Comparison of ENCODE assay signal across 8 cellular contexts in genomic region chr14:103333754-103334643, GRCh38. TPM values are rescaled to one million over a fixed set of nuclear protein-coding genes. Genes with fewer than 3 reads are reported as not detected.
A peak's percentile ranks its signal among the peaks of the same experiment; 100 is the strongest.
DNase-seq lines count a peak whose midpoint lies in the region; ATAC-seq, FAIRE-seq and TF ChIP-seq lines count a peak whose summit lies in the region.

EIF5 (plus strand) TSS chr14:103334237; CDS start chr14:103335861, 1,624 bp downstream.

- peaks cover 6% of the 10 kb centered on the region; the same call in 1 of the 2 replicates for H3K4me1 ChIP-seq in Caco-2
- peaks cover 0 to 8% (median 4%) of the 10 kb centered on the region in 4 experiments; a peak in 4 of 7 replicates for H3K4me1 ChIP-seq in H1 (replicated peaks in 1 of 4; ENCODE audit: control insufficient read depth in 3 of 4, insufficient read depth in 4 of 4, low read length in 3 of 4)
- H3K4me1 ChIP-seq in mesenchymal stem cell (ENCODE audit: control insufficient read depth, insufficient read depth, low read depth, low read length) = peaks cover 6% of the 10 kb centered on the region

- TF ChIP-seq RAD21 in H1 (IDR thresholded peaks at IDR 0.05 in 1 of 2, conservative IDR thresholded peaks at IDR 0.05 in 1 of 2; ENCODE audit: low read depth in 2 of 2, low read length in 2 of 2) = no peak; a peak in 1 of 4 replicates

- H3K79me2 ChIP-seq in H1 (ENCODE audit: control insufficient read depth in 1 of 2, insufficient read depth in 2 of 2, low read length in 2 of 2) = peaks cover 8 to 38% of the 10 kb centered on the region in 2 experiments; a peak in 3 of 4 replicates

- no peak within 1 kb of the TSS for H3K14ac ChIP-seq in H1 (ENCODE audit: insufficient read length)
- peak within 1 kb of the TSS; percentile 68 to 100 for H3K14ac ChIP-seq in mesenchymal stem cell (ENCODE audit: low read length in 2 of 2)

- H3K4ac ChIP-seq in H1 (replicated peaks; ENCODE audit: insufficient read length, low read depth, low read length) (peak within 1 kb of the TSS; percentile 99), mesenchymal stem cell (ENCODE audit: low read depth in 1 of 2, low read length in 2 of 2) (peak within 1 kb of the TSS; percentile 99 to 100)

- no peak within 1 kb of the TSS for H2AFZ ChIP-seq in H1 (ENCODE audit: low read length)
- peak within 1 kb of the TSS; percentile 92 for H2AFZ ChIP-seq in mesenchymal stem cell (ENCODE audit: low read depth, low read length)

- CTCF ChIA-PET in Caco-2 (lab: Charles Lee) = interaction anchor here (0.6 to 1.2 kb wide), 3 partner anchors 56 to 470 kb away, joined by 3 to 8 read pairs (median 6); no protein-coding TSS in a partner anchor
- CTCF ChIA-PET in H1 (lab: Charles Lee; ENCODE audit: partially characterized antibody) = interaction anchor here (0.8 to 1.3 kb wide), 3 partner anchors 21 to 209 kb away, joined by 3 read pairs; no protein-coding TSS in a partner anchor

- peaks cover 13 to 21% of the 10 kb centered on the region in 2 experiments for H4K20me1 ChIP-seq in H1 (replicated peaks in 1 of 2; ENCODE audit: control insufficient read depth in 1 of 2, insufficient read depth in 2 of 2, low read length in 2 of 2)

- POLR2A ChIA-PET in Caco-2 (lab: Charles Lee) (interaction anchor here (0.6 to 1.9 kb wide), 9 partner anchors 9 to 277 kb away, joined by 3 to 7 read pairs (median 4); partner anchors contain the start of gene EXOC3L4), H1 (lab: Charles Lee; ENCODE audit: partially characterized antibody) (interaction anchor here (0.6 to 16.0 kb wide), 43 partner anchors 7 to 258 kb away, joined by 3 to 247 read pairs (median 4); partner anchors contain the start of genes BAG5, CKB, COA8 and MARK3)

- H2BK15ac ChIP-seq in H1 (ENCODE audit: low read length) (0 out of 2 replicates have a peak within 1 kb of the TSS, but pooled peaks have one; percentile 49), mesenchymal stem cell (ENCODE audit: low read depth, poor library complexity, severe bottlenecking) (peak within 1 kb of the TSS; percentile 97)

- H2AK5ac ChIP-seq in H1 (ENCODE audit: low read depth, low read length) = no peak within 1 kb of the TSS
- peak within 1 kb of the TSS; percentile 75 for H2AK5ac ChIP-seq in mesenchymal stem cell (ENCODE audit: low read length, severe bottlenecking)

- H3K27me3 ChIP-seq in Caco-2 (replicated peaks; ENCODE audit: control insufficient read depth, insufficient read depth, low read length) (no peaks in the 10 kb centered on the region), H1 (replicated peaks in 1 of 4; ENCODE audit: control insufficient read depth in 3 of 4, extremely low read depth in 1 of 4, insufficient read depth in 3 of 4, low read length in 3 of 4) (no peaks in the 10 kb centered on the region), mesenchymal stem cell (ENCODE audit: control insufficient read depth in 1 of 2, insufficient read depth in 1 of 2, low read length in 2 of 2) (no peaks in the 10 kb centered on the region)

- H3K36me3 ChIP-seq in Caco-2 (ENCODE audit: control insufficient read depth, insufficient read depth, low read length) = peaks cover 2% of the 10 kb centered on the region
- peaks cover 29 to 39% (median 36%) of the 10 kb centered on the region in 4 experiments for H3K36me3 ChIP-seq in H1 (ENCODE audit: control insufficient read depth in 2 of 4, insufficient read depth in 4 of 4, low read length in 3 of 4)
- peaks cover 17 to 38% of the 10 kb centered on the region in 2 experiments for H3K36me3 ChIP-seq in mesenchymal stem cell (ENCODE audit: control insufficient read depth in 1 of 2, insufficient read depth in 2 of 2, low read depth in 1 of 2, low read length in 2 of 2)

- H3K4me3 ChIP-seq in Caco-2 (ENCODE audit: low read depth, low read length) = peak within 1 kb of the TSS; percentile 96
- peak within 1 kb of the TSS; percentile 90 to 93 (median 92) for H3K4me3 ChIP-seq in H1 (ENCODE audit: extremely low read depth in 1 of 4, insufficient read depth in 2 of 4, low read depth in 3 of 4, low read length in 4 of 4)
- peak within 1 kb of the TSS; percentile 93 to 98 for H3K4me3 ChIP-seq in mesenchymal stem cell (ENCODE audit: insufficient read depth in 1 of 2, low read depth in 1 of 2, low read length in 2 of 2)

- 1% methylated on average over 56 of the region's 103 CpGs; no CpG with 5 or more reads in 1 of the 2 experiments for WGBS in H1 (ENCODE audit: extremely low coverage in 1 of 2, insufficient coverage in 1 of 2, insufficient read length in 1 of 2, insufficient replicate concordance in 2 of 2, low coverage in 1 of 2, low lambda C conversion rate in 2 of 2, missing lambda C conversion rate in 1 of 2), 2 experiments
- under 1% methylated on average over 77 of the region's 103 CpGs for WGBS in mesenchymal stem cell

- peak; percentile 72 for ATAC-seq in GM21367 (IDR thresholded peaks at IDR 0.05; ENCODE audit: unreplicated experiment)

- H3K4me2 ChIP-seq in H1 (ENCODE audit: insufficient read depth in 1 of 2, low read depth in 2 of 2, low read length in 2 of 2) = peak within 1 kb of the TSS; percentile 87 to 96
- H3K4me2 ChIP-seq in mesenchymal stem cell (ENCODE audit: low read length, poor library complexity, severe bottlenecking) = peak within 1 kb of the TSS; percentile 75

- H3K18ac ChIP-seq in H1 (ENCODE audit: extremely low read depth, low read length) = peak within 1 kb of the TSS; percentile 98
- peak within 1 kb of the TSS; percentile 98 to 100 for H3K18ac ChIP-seq in mesenchymal stem cell (ENCODE audit: low read depth in 1 of 2, low read length in 2 of 2)

- peaks cover 56% of the 10 kb centered on the region for H3K36me3 Mint-ChIP-seq in Caco-2 (ENCODE audit: insufficient read depth, unreplicated experiment)

- H3K27ac ChIP-seq in H1 (ENCODE audit: low read depth, low read length) (peak within 1 kb of the TSS; percentile 98), mesenchymal stem cell (ENCODE audit: low read length, poor library complexity, severe bottlenecking) (peak within 1 kb of the TSS; percentile 99)

- peaks cover 6% of the 10 kb centered on the region for H3K4me1 Mint-ChIP-seq in Caco-2 (ENCODE audit: low read depth, unreplicated experiment)

- TF ChIP-seq EP300 in H1 (IDR thresholded peaks at IDR 0.05; ENCODE audit: borderline replicate concordance in 1 of 2, low read depth in 2 of 2, low read length in 2 of 2) = no peak

- BruUV-seq in Caco-2 (replicated peaks; lab: Mats Ljungman, UMichigan) = no TSS peak

- FAIRE-seq in HTR-8/SVneo (lab: Jason Lieb, UNC) (peak; percentile 93), H1 (lab: Jason Lieb, UNC) (no peak)

- H3K27ac Mint-ChIP-seq in Caco-2 (ENCODE audit: unreplicated experiment) = peak within 1 kb of the TSS; percentile 96

- peak within 1 kb of the TSS; percentile 100 for H4K8ac ChIP-seq in H1 (ENCODE audit: extremely low read depth, insufficient read depth, low read length)
- H4K8ac ChIP-seq in mesenchymal stem cell (ENCODE audit: low read length) = peak within 1 kb of the TSS; percentile 100

- TF ChIP-seq CTCF in Caco-2 (IDR thresholded peaks at IDR 0.05; ENCODE audit: insufficient read depth in 1 of 2, low read depth in 1 of 2, low read length in 1 of 2, severe bottlenecking in 1 of 2, unreplicated experiment in 1 of 2) (peak in 1 of 2 experiments; percentile 21), H1 (IDR thresholded peaks at IDR 0.05; ENCODE audit: control extremely low read depth in 1 of 3, insufficient read depth in 1 of 3, low read depth in 1 of 3, low read length in 3 of 3) (no peak)

- peaks cover 5% of the 10 kb centered on the region for H3K79me1 ChIP-seq in H1 (ENCODE audit: low read depth, low read length)
- peaks cover 3% of the 10 kb centered on the region for H3K79me1 ChIP-seq in mesenchymal stem cell (replicated peaks; ENCODE audit: low read length, poor library complexity, severe bottlenecking)

- H2BK12ac ChIP-seq in H1 (ENCODE audit: low read depth, low read length) = peak within 1 kb of the TSS; percentile 64; the same call in 1 of the 2 replicates
- H2BK12ac ChIP-seq in mesenchymal stem cell (ENCODE audit: low read length in 2 of 2) = peak within 1 kb of the TSS in 1 of 2 experiments; percentile 69

- no peaks in the 10 kb centered on the region for H3K9me3 Mint-ChIP-seq in Caco-2 (ENCODE audit: unreplicated experiment)

- peak; percentile 98 to 100 for TF ChIP-seq POLR2A in H1 (IDR thresholded peaks at IDR 0.05; ENCODE audit: control extremely low read depth in 1 of 2, low read depth in 2 of 2, low read length in 2 of 2)

- H4K91ac ChIP-seq in H1 (replicated peaks; ENCODE audit: insufficient read length, low read length) (peak within 1 kb of the TSS; percentile 98), mesenchymal stem cell (ENCODE audit: low read length) (peak within 1 kb of the TSS; percentile 100)

- intact Hi-C loops in Caco-2 (cut with micrococcal nuclease; ENCODE audit: unreplicated experiment) = no loop called here

- peak within 1 kb of the TSS; percentile 96 for H3K4me3 Mint-ChIP-seq in Caco-2 (ENCODE audit: unreplicated experiment)

- DNase-seq in Caco-2 = peak; percentile 98 to 99
- DNase-seq in HTR-8/SVneo (ENCODE audit: insufficient read length, low spot score) = peak; percentile 95
- DNase-seq in NOMO-1 treated with dmso at 0.1 percent for 144 hours (lab: John Stamatoyannopoulos, UW; ENCODE audit: unreplicated experiment) = peak; percentile 98
- peak; percentile 91 to 97 (median 95) for DNase-seq in activated CD8-positive, alpha-beta memory T cell treated with anti-CD3 and anti-CD28 coated beads for 48 hours (ENCODE audit: low read depth in 2 of 3, low spot score in 2 of 3)
- DNase-seq in H1 (ENCODE audit: low read depth in 1 of 2, low spot score in 2 of 2) = peak; percentile 95 to 98
- peak; percentile 98 for DNase-seq in mesenchymal stem cell
- peak; percentile 97 for DNase-seq in stimulated activated CD8-positive, alpha-beta memory T cell treated with anti-CD3 and anti-CD28 coated beads, Interleukin-12 subunit alpha, Interleukin-12 subunit beta, amount 100 ng/mL, for 4 hours (ENCODE audit: low read depth)

- H3K56ac ChIP-seq in H1 (replicated peaks; ENCODE audit: insufficient read length, low read depth, low read length) = peak within 1 kb of the TSS; percentile 95

- no peak within 1 kb of the TSS for H2BK120ac ChIP-seq in H1 (replicated peaks; ENCODE audit: low read depth, low read length)
- H2BK120ac ChIP-seq in mesenchymal stem cell (ENCODE audit: low read depth, low read length) = peak within 1 kb of the TSS; percentile 90

- no peaks in the 10 kb centered on the region for H3K27me3 Mint-ChIP-seq in Caco-2 (ENCODE audit: insufficient read depth, unreplicated experiment)

- peak within 1 kb of the TSS; percentile 94 for H2BK5ac ChIP-seq in H1 (ENCODE audit: low read depth, low read length)
- H2BK5ac ChIP-seq in mesenchymal stem cell (ENCODE audit: low read depth, low read length, poor library complexity, severe bottlenecking) = peak within 1 kb of the TSS; percentile 100

- no peak within 1 kb of the TSS for H2BK20ac ChIP-seq in H1 (ENCODE audit: low read length)

- no peak within 1 kb of the TSS for H3K23ac ChIP-seq in H1 (ENCODE audit: insufficient read length)
- peak within 1 kb of the TSS; percentile 90 to 95 for H3K23ac ChIP-seq in mesenchymal stem cell (ENCODE audit: low read length in 2 of 2)

- peak within 1 kb of the TSS; percentile 98 for H4K5ac ChIP-seq in H1 (ENCODE audit: insufficient read length, low read depth, low read length)

- no peaks in the 10 kb centered on the region for H3K9me3 ChIP-seq in Caco-2
- H3K9me3 ChIP-seq in H1 (ENCODE audit: insufficient read depth in 2 of 2, low read depth in 1 of 2, low read length in 1 of 2) = no peaks in the 10 kb centered on the region
- no peaks in the 10 kb centered on the region for H3K9me3 ChIP-seq in mesenchymal stem cell (ENCODE audit: control insufficient read depth, low read length)

- peaks cover 6% of the 10 kb centered on the region; the same call in 1 of the 2 replicates for H3K23me2 ChIP-seq in H1 (ENCODE audit: low read depth, low read length)

- H3K9ac ChIP-seq in H1 (replicated peaks in 1 of 4; ENCODE audit: extremely low read depth in 1 of 4, low read depth in 3 of 4, low read length in 3 of 4) (peak within 1 kb of the TSS; percentile 97 to 100 (median 98)), mesenchymal stem cell (ENCODE audit: low read length) (peak within 1 kb of the TSS; percentile 100)

RNA-seq across cellular contexts. Expression of gene EIF5, which starts in this region (rescaled TPM):
- total RNA-seq in Caco-2 (2022) = 350 and 392 TPM in 2 replicates
- 323 and 328 TPM in 2 replicates for total RNA-seq in H1 (2021; fragmentation: NEBNext Ultra II Directional; extraction: Animal tissue kit (Norgen Biotek cat#: 25700))
- 179 and 184 TPM in 2 replicates for polyA plus RNA-seq in H1 (2011; rRNA removed)
- 254 TPM for polyA plus RNA-seq in H1 (2011; cell fraction: cytosol; rRNA removed)
- polyA plus RNA-seq in H1 (2011; cell fraction: nucleus; rRNA removed) = 169 TPM
- 243 to 415 TPM (median 345 TPM) in 4 replicates for polyA plus RNA-seq in H1 (2012, experiment 1 of 2)
- polyA plus RNA-seq in H1 (2012, experiment 2 of 2) = 24.0 TPM
- polyA plus RNA-seq in H1 (2013, experiment 1 of 2) = 314 TPM
- 325 TPM for polyA plus RNA-seq in H1 (2013, experiment 2 of 2)
- polyA minus RNA-seq in H1 (2011; rRNA and poly(A)+ RNA removed) = 277 and 334 TPM in 2 replicates
- polyA minus RNA-seq in H1 (2011; cell fraction: cytosol; rRNA and poly(A)+ RNA removed) = 213 TPM
- polyA minus RNA-seq in H1 (2011; cell fraction: nucleus; rRNA and poly(A)+ RNA removed) = 361 TPM
- polyA plus RNA-seq in mesenchymal stem cell (2013, experiment 1 of 2) = 243 TPM
- polyA plus RNA-seq in mesenchymal stem cell (2013, experiment 2 of 2) = 253 TPM

Comparison
In these comparisons a context has a peak if more than half of its experiments do, and no peak if none do; other contexts are left out.
1. Peak in every context shown above with its lines: DNase-seq, ATAC-seq, H3K4me3 ChIP-seq and H3K27ac ChIP-seq.